In the genomic region with DNA sequence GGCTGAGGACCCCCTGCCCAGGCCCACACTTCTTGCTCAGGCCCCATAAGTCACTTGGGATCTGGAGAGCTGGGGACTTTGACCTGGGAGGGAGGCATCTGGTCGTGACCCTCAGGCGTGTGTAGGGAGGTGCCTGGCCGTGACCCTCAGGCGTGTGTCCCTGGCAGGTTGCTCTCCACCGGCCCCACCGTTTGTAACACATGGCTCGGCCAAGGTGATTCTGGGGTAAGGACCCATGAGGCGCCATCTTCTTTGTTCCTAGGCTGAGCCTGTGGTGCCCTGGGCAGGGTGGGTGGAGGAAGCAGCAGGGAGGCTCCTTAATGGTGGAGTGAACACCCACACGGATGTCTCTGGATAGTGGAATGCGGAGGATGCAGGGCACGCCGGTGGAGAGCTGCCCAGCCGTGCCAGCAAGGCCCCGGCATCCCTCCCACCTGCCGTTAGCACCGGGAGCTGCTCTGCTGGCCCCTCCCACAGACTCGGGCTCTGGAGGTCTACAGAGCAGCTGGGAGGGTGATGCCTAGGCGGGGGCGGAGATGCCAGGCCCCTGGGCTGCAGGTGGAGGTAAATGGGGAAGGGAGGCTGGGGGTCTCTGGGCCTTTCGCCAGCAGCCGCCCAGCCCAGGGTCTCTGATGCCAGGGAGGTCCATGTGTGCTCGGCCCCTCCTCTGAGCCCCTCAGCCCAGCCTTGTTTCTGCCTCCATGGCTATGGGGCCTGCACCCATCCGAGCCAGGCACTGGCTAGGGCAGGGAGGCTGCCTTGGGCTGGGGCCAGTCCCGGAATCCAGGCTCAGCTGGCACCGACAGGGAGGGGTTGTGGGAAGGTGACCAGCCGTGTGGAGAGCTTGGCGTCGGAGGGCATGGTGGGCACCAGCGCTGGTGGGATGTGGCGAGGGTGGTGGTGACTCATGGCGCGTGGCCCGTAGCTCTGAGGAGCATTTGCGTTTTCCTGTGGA, we compare ENCODE assay signal across 14 cellular contexts. TPM values are rescaled to one million over a fixed set of nuclear protein-coding genes. Genes with fewer than 3 reads are reported as not detected.
DNase-seq lines count a peak whose midpoint lies in the region; ATAC-seq, FAIRE-seq and TF ChIP-seq lines count a peak whose summit lies in the region.
"Had no signal": no experiment of that assay in that cellular context is flagged by ENCODE, and none has a peak within 500 bp of the region (broad histone marks: within the 10 kb centered on the region; RNA-seq: fewer than 3 reads in every experiment).

No MANE protein-coding gene starts in this region.

- H3K27ac ChIP-seq in spleen: no peak overlapping the region
- H3K27ac ChIP-seq: foreskin keratinocyte, lower lobe of right lung, VCaP had no signal

- H3K36me3 ChIP-seq in MG63: no peaks in the 10 kb centered on the region
- H3K36me3 ChIP-seq in spleen: no peaks in the 10 kb centered on the region
- H3K36me3 ChIP-seq: lower lobe of right lung had no signal

- H3K27me3 ChIP-seq in MG63: no peaks in the 10 kb centered on the region
- peaks cover 0 to 60% (median 12%) of the 10 kb centered on the region in 7 donors for H3K27me3 ChIP-seq in spleen (replicated peaks in 1 of 7)

- H3K9me3 ChIP-seq in MG63: no peaks in the 10 kb centered on the region
- H3K9me3 ChIP-seq in spleen: peaks cover 0 to 5% (median 3%) of the 10 kb centered on the region in 8 donors
- H3K9me3 ChIP-seq: lower lobe of right lung had no signal

- 82 to 89% (median 88%) methylated on average over 12 to 34 of the region's 34 CpGs for WGBS in spleen, 5 donors

- no peak for TF ChIP-seq CTCF in spleen (IDR thresholded peaks at IDR 0.05 in 8 of 11, conservative IDR thresholded peaks at IDR 0.05 in 3 of 11)

- no peak for ATAC-seq in HG03139 (IDR thresholded peaks at IDR 0.05; ENCODE audit: unreplicated experiment)
- no peak for ATAC-seq in HG03469 (IDR thresholded peaks at IDR 0.05; ENCODE audit: unreplicated experiment)

- TF ChIP-seq POLR2A in spleen (IDR thresholded peaks at IDR 0.05): no peak

- DNase-seq in NCI-H345 (lab: John Stamatoyannopoulos, UW): peak; percentile 12
- no peak for DNase-seq in NCI-H345 treated with DMSO at 0.1 percent for 48 hours (lab: John Stamatoyannopoulos, UW; ENCODE audit: unreplicated experiment)
- peak; percentile 33 for DNase-seq in MG63
- peak; percentile 17 to 47 for DNase-seq in frontal cortex (ENCODE audit: low spot score in 2 of 2)
- peak; percentile 64 for DNase-seq in spleen
- no peak for DNase-seq in hippocampal formation (lab: John Stamatoyannopoulos, UW)
- DNase-seq: lower lobe of right lung, NCI-H2029 had no signal

- no peak overlapping the region for H3K4me3 ChIP-seq in MG63
- H3K4me3 ChIP-seq in spleen: no peak overlapping the region
- H3K4me3 ChIP-seq: lower lobe of right lung had no signal

- H3K4me1 ChIP-seq in spleen: peaks cover 0 to 30% (median 11%) of the 10 kb centered on the region in 6 donors
- H3K4me1 ChIP-seq: foreskin keratinocyte had no signal

- no peak for FAIRE-seq in frontal cortex (lab: Jason Lieb, UNC)
- FAIRE-seq: A204.1 had no signal

- intact Hi-C loops in spleen (cut with DNase I; ENCODE audit: low total_unique reads): no loop called here

RNA-seq across cellular contexts. Expression of a gene that starts 1.1 kb away (rescaled TPM):
- 1.7 TPM in 1 of 2 replicates, not detected in the other for total RNA-seq in MG63 (2014; rRNA removed; shearing (Covaris generic); ENCODE audit: low replicate concordance)
- total RNA-seq in frontal cortex: 0.41 TPM
- under 1 TPM in 2 of 7 donors, not detected in 5; 0.25 to 0.85 TPM for total RNA-seq in spleen
- not detected for polyA plus RNA-seq in spleen
- total RNA-seq: foreskin keratinocyte, lower lobe of right lung, PC-3 had no signal
- polyA plus RNA-seq: foreskin keratinocyte had no signal

RNA-seq across cellular contexts. Expression of a gene that starts 33.5 kb away (rescaled TPM):
- not detected in 2 replicates for total RNA-seq in MG63 (2014; rRNA removed; shearing (Covaris generic); ENCODE audit: low replicate concordance)
- 1.6 TPM for total RNA-seq in frontal cortex
- 1 to 10 TPM in 2 of 7 donors, under 1 TPM in 2, not detected in 3; 0.32 to 1.9 (median 0.85) TPM for total RNA-seq in spleen
- polyA plus RNA-seq in spleen: under 1 TPM; 0.04 to 0.22 (median 0.08) TPM
- total RNA-seq: foreskin keratinocyte, lower lobe of right lung, PC-3 had no signal
- polyA plus RNA-seq: foreskin keratinocyte had no signal

RNA-seq across cellular contexts. Expression of a gene that starts 41.1 kb away (rescaled TPM):
- total RNA-seq in MG63 (2014; rRNA removed; shearing (Covaris generic); ENCODE audit: low replicate concordance): 18.7 and 28.1 TPM in 2 replicates
- total RNA-seq in frontal cortex (9.4 TPM), spleen (10 to 100 TPM; 18.8 to 51.5 (median 32.3) TPM)
- 10 to 100 TPM; 20.8 to 69.8 (median 67.0) TPM for polyA plus RNA-seq in spleen

Comparison
In these comparisons a context has a peak if more than half of its experiments do, and no peak if none do; other contexts are left out.
1. DNase-seq: peak in NCI-H345 (single experiment), MG63 (single experiment), frontal cortex (2 of 2) and spleen (single experiment); none in NCI-H345 treated with DMSO at 0.1 percent for 48 hours (single experiment) and hippocampal formation (0 of 2).